Comparison of ENCODE assay signal across 1 cellular context in genomic region chr17:47686661-47687327, GRCh38.
TF ChIP-seq lines count a peak whose summit lies in the region.

No MANE protein-coding gene starts in this region.

TF ChIP-seq in HepG2, 621 proteins besides CTCF, POLR2A, EP300 and RAD21 (continued from another document):
- no peak for TF ChIP-seq GPBP1L1 (CRISPR knock-in tag; IDR thresholded peaks at IDR 0.05)
- TF ChIP-seq AKAP8 (CRISPR knock-in tag; IDR thresholded peaks at IDR 0.05), result no peak
- no peak for TF ChIP-seq XRCC5 (optimal IDR thresholded peaks at IDR 0.05; ENCODE audit: low read length)
- TF ChIP-seq ZNF674 (CRISPR knock-in tag; IDR thresholded peaks at IDR 0.05; ENCODE audit: low read depth), result no peak
- TF ChIP-seq ZNF605 (CRISPR knock-in tag; IDR thresholded peaks at IDR 0.05), result no peak
- TF ChIP-seq ZNF343 (CRISPR knock-in tag; IDR thresholded peaks at IDR 0.05), result no peak
- no peak for TF ChIP-seq ZSCAN30 (CRISPR knock-in tag; IDR thresholded peaks at IDR 0.05)
- TF ChIP-seq GABPA (IDR thresholded peaks at IDR 0.05; ENCODE audit: low read depth, low read length), result no peak
- peak; percentile 39; the same call in 1 of the 2 replicates for TF ChIP-seq GABPA (CRISPR knock-in tag; IDR thresholded peaks at IDR 0.05; ENCODE audit: low read depth)
- TF ChIP-seq ARNTL (CRISPR knock-in tag; IDR thresholded peaks at IDR 0.05), result no peak
- TF ChIP-seq SIX1 (CRISPR knock-in tag; IDR thresholded peaks at IDR 0.05; ENCODE audit: borderline replicate concordance), result no peak
- TF ChIP-seq NFIB (CRISPR knock-in tag; IDR thresholded peaks at IDR 0.05; ENCODE audit: borderline replicate concordance), result no peak
- TF ChIP-seq MBNL3 (CRISPR knock-in tag; conservative IDR thresholded peaks at IDR 0.05), result no peak
- no peak; the same call in 1 of the 2 replicates for TF ChIP-seq DRAP1 (CRISPR knock-in tag; IDR thresholded peaks at IDR 0.05)
- no peak for TF ChIP-seq ZNF850 (CRISPR knock-in tag; conservative IDR thresholded peaks at IDR 0.05)
- no peak for TF ChIP-seq ZNF788 (CRISPR knock-in tag; IDR thresholded peaks at IDR 0.05; ENCODE audit: borderline replicate concordance)
- TF ChIP-seq CBFB (CRISPR knock-in tag; IDR thresholded peaks at IDR 0.05), result no peak
- peak; percentile 27; the same call in 1 of the 2 replicates for TF ChIP-seq AHDC1 (CRISPR knock-in tag; IDR thresholded peaks at IDR 0.05; ENCODE audit: borderline replicate concordance)
- TF ChIP-seq ZFP41 (CRISPR knock-in tag; IDR thresholded peaks at IDR 0.05; ENCODE audit: borderline replicate concordance), result no peak
- TF ChIP-seq ZSCAN25 (CRISPR knock-in tag; IDR thresholded peaks at IDR 0.05), result 0 out of 2 replicates have a peak, but pooled peaks have one; percentile 61
- TF ChIP-seq PLRG1 (conservative IDR thresholded peaks at IDR 0.05), result no peak
- no peak for TF ChIP-seq ZNF33B (CRISPR knock-in tag; IDR thresholded peaks at IDR 0.05)
- TF ChIP-seq ZNF691 (CRISPR knock-in tag; IDR thresholded peaks at IDR 0.05; ENCODE audit: borderline replicate concordance, low read depth), result no peak
- TF ChIP-seq ELF1 (CRISPR knock-in tag; IDR thresholded peaks at IDR 0.05), result no peak
- TF ChIP-seq CSRNP2 (CRISPR knock-in tag; conservative IDR thresholded peaks at IDR 0.05; ENCODE audit: low read depth), result no peak
